In genomic region chr6:23446394-23447001, GRCh38 we compare ENCODE assay signal across 8 cellular contexts.
DNase-seq lines count a peak whose midpoint lies in the region; ATAC-seq and TF ChIP-seq lines count a peak whose summit lies in the region.

No MANE protein-coding gene starts in this region.

- no peak for ATAC-seq in HG03045 (IDR thresholded peaks at IDR 0.05; ENCODE audit: unreplicated experiment)

- CTCF ChIA-PET in Calu3 (lab: Charles Lee), result interaction anchor here (0.6 to 1.0 kb wide), 4 partner anchors 11 to 730 kb away, joined by 3 to 4 read pairs (median 3); no protein-coding TSS in a partner anchor

- intact Hi-C loops in Calu3 (cut with micrococcal nuclease; ENCODE audit: unreplicated experiment), result loop anchor here (5.0 to 10.0 kb wide), 3 partner anchors 211 to 1862 kb away; no protein-coding TSS in a partner anchor

- in situ Hi-C loops in KBM-7 (cut with MboI; ENCODE audit: low pct_unique_long_range_greater_than_20kb, low sequenced_read_pairs), result no loop called here

- no TSS peak for BruUV-seq in Calu3 (replicated peaks; lab: Mats Ljungman, UMichigan)

- no peaks in the 10 kb centered on the region for H3K27me3 Mint-ChIP-seq in Calu3 (ENCODE audit: unreplicated experiment)

- peak; percentile 23 for DNase-seq in Calu3
- peak; percentile 90 for DNase-seq in NCI-H2029 treated with DMSO at 0.1 percent for 48 hours (lab: John Stamatoyannopoulos, UW)
- peak; percentile 79 for DNase-seq in astrocyte of the hippocampus (ENCODE audit: low read depth, low spot score)
- peak; percentile 19 for DNase-seq in iPS-NIHi11 (ENCODE audit: low spot score)
- no peak for DNase-seq in KBM-7
- DNase-seq in HK-2 (ENCODE audit: unreplicated experiment), result no peak
- no peak for DNase-seq in RPMI8226

- no peak for TF ChIP-seq CTCF in Calu3 (IDR thresholded peaks at IDR 0.05; ENCODE audit: unreplicated experiment)

- no peak overlapping the region for H3K27ac Mint-ChIP-seq in Calu3 (ENCODE audit: unreplicated experiment)

- H3K4me1 Mint-ChIP-seq in Calu3 (ENCODE audit: low read depth, unreplicated experiment), result no peaks in the 10 kb centered on the region

- no peaks in the 10 kb centered on the region for H3K9me3 Mint-ChIP-seq in Calu3 (ENCODE audit: low read depth, unreplicated experiment)

- H3K4me3 Mint-ChIP-seq in Calu3 (ENCODE audit: low read depth, unreplicated experiment), result no peak overlapping the region

- no peaks in the 10 kb centered on the region for H3K36me3 Mint-ChIP-seq in Calu3 (ENCODE audit: insufficient read depth, unreplicated experiment)

Comparison
In these comparisons a context has a peak if more than half of its experiments do, and no peak if none do; other contexts are left out.
1. DNase-seq: peak in Calu3 (single experiment), NCI-H2029 treated with DMSO at 0.1 percent for 48 hours (single experiment), astrocyte of the hippocampus (single experiment) and iPS-NIHi11 (single experiment); none in KBM-7 (single experiment), HK-2 (single experiment) and RPMI8226 (single experiment).